1 cellular context compared by ENCODE assay signal in genomic region chr10:11338160-11338844, GRCh38.
TF ChIP-seq lines count a peak whose summit lies in the region.

No MANE protein-coding gene starts in this region.

TF ChIP-seq in K562, 482 proteins besides CTCF, POLR2A, EP300 and RAD21 (continued from another document):
- TF ChIP-seq MYNN (IDR thresholded peaks at IDR 0.05) = no peak
- no peak for TF ChIP-seq MYNN (CRISPR knock-in tag; IDR thresholded peaks at IDR 0.05)
- no peak for TF ChIP-seq CBFA2T2 (conservative IDR thresholded peaks at IDR 0.05)
- no peak for TF ChIP-seq PCBP1 (IDR thresholded peaks at IDR 0.05; ENCODE audit: low read depth, low read length, poor library complexity, severe bottlenecking)
- no peak for TF ChIP-seq PURB (CRISPR knock-in tag; IDR thresholded peaks at IDR 0.05; ENCODE audit: low read depth)
- no peak for TF ChIP-seq ZC3H4 (CRISPR knock-in tag; IDR thresholded peaks at IDR 0.05; ENCODE audit: borderline replicate concordance)
- no peak for TF ChIP-seq ZNF282 (CRISPR knock-in tag; IDR thresholded peaks at IDR 0.05)
- no peak for TF ChIP-seq ZNF584 (CRISPR knock-in tag; IDR thresholded peaks at IDR 0.05; ENCODE audit: low read depth)
- TF ChIP-seq SNAPC5 (CRISPR knock-in tag; IDR thresholded peaks at IDR 0.05) = no peak
- TF ChIP-seq ELF2 (CRISPR knock-in tag; IDR thresholded peaks at IDR 0.05) = no peak
- no peak for TF ChIP-seq HSF4 (CRISPR knock-in tag; IDR thresholded peaks at IDR 0.05; ENCODE audit: borderline replicate concordance)
- no peak for TF ChIP-seq CHCHD3 (CRISPR knock-in tag; IDR thresholded peaks at IDR 0.05)
- TF ChIP-seq NFATC3 (IDR thresholded peaks at IDR 0.05) = no peak
TF ChIP-seq in K562: peak in this region for 0.
